26 cellular contexts compared by ENCODE assay signal in genomic region chr1:154151311-154151710, GRCh38. TPM values are rescaled to one million over a fixed set of nuclear protein-coding genes. Genes with fewer than 3 reads are reported as not detected.
A peak's percentile ranks its signal among the peaks of the same experiment; 100 is the strongest.
DNase-seq lines count a peak whose midpoint lies in the region; TF ChIP-seq lines count a peak whose summit lies in the region.
"Had no signal": no experiment of that assay in that cellular context is flagged by ENCODE, and none has a peak within 500 bp of the region (broad histone marks: within the 10 kb centered on the region; RNA-seq: fewer than 3 reads in every experiment).

No MANE protein-coding gene starts in this region.

- TF ChIP-seq EP300 in transverse colon (IDR thresholded peaks at IDR 0.05; ENCODE audit: low read depth): no peak

- peaks cover 0 to 9% (median 0%) of the 10 kb centered on the region in 4 donors for H3K4me1 ChIP-seq in transverse colon
- H3K4me1 ChIP-seq: colonic mucosa, foreskin keratinocyte, SJCRH30 had no signal

- in situ Hi-C loops in astrocyte of the cerebellum (cut with HindIII; ENCODE audit: low sequenced_read_pairs): no loop called here
- in situ Hi-C loops in transverse colon (cut with MboI; ENCODE audit: low pct_ligation_motif_present in 1 of 4, low pct_unique_long_range_greater_than_20kb in 1 of 4, low sequenced_read_pairs in 3 of 4): no loop called here
- in situ Hi-C loops in brain microvascular endothelial cell (cut with HindIII; ENCODE audit: low pct_ligation_motif_present, low sequenced_read_pairs): no loop called here

- intact Hi-C loops in transverse colon (cut with DNase I; ENCODE audit: low total_unique reads): no loop called here

- DNase-seq in HCEC 1CT (peak; percentile 36), astrocyte of the cerebellum (ENCODE audit: low read depth) (peak; percentile 5), fibroblast of pulmonary artery (ENCODE audit: low read depth) (peak; percentile 43), renal cortical epithelial cell (ENCODE audit: low read depth) (peak; percentile 33), LoVo (ENCODE audit: low spot score) (no peak), transverse colon (no peak), brain microvascular endothelial cell (no peak), NCI-H345 (lab: John Stamatoyannopoulos, UW) (no peak)
- DNase-seq: activated CD4-positive, CD25-positive, alpha-beta regulatory T cell treated with anti-CD3 and anti-CD28 coated beads, Interleukin-2, amount 50 U/mL, for 72 hours; activated naive CD4-positive, alpha-beta T cell treated with Interleukin-2 at 50 U/mL for 16 hours; activated T-cell treated with anti-CD3 and anti-CD28 coated beads, Interleukin-2, amount 50 U/mL, for 24 hours; body of pancreas; colonic mucosa; DND-41; foreskin keratinocyte; hippocampal formation; mucosa of descending colon; NCI-H2081; NK-92 treated with Interleukin-12 subunit alpha and Interleukin-12 subunit beta, amount 100 ng/mL, for 24 hours; psoas muscle; SJCRH30; T-helper 1 cell had no signal

- no peaks in the 10 kb centered on the region for H3K9me3 ChIP-seq in transverse colon
- H3K9me3 ChIP-seq: body of pancreas, colonic mucosa, mucosa of descending colon, psoas muscle, SJCRH30, thoracic aorta had no signal

- H3K4me3 ChIP-seq in astrocyte of the cerebellum (ENCODE audit: low read depth, low read length): no peak overlapping the region
- H3K4me3 ChIP-seq in fibroblast of pulmonary artery (replicated peaks; ENCODE audit: low read depth, low read length): no peak overlapping the region
- H3K4me3 ChIP-seq in transverse colon: no peak overlapping the region
- no peak overlapping the region for H3K4me3 ChIP-seq in brain microvascular endothelial cell (ENCODE audit: low read depth, low read length)
- H3K4me3 ChIP-seq: body of pancreas, colonic mucosa, mucosa of descending colon, psoas muscle, SJCRH30, smooth muscle cell, thoracic aorta had no signal

- H3K27ac ChIP-seq in transverse colon (no peak overlapping the region), brain microvascular endothelial cell (no peak overlapping the region)
- H3K27ac ChIP-seq: body of pancreas, colonic mucosa, foreskin keratinocyte, psoas muscle, SJCRH30 had no signal

- peaks cover 0 to 8% (median 0%) of the 10 kb centered on the region in 4 donors for H3K36me3 ChIP-seq in transverse colon
- peaks cover 21% of the 10 kb centered on the region for H3K36me3 ChIP-seq in brain microvascular endothelial cell (replicated peaks)
- H3K36me3 ChIP-seq: colonic mucosa, thoracic aorta had no signal

- H3K27me3 ChIP-seq in transverse colon (no peaks in the 10 kb centered on the region), brain microvascular endothelial cell (replicated peaks) (no peaks in the 10 kb centered on the region)
- H3K27me3 ChIP-seq: body of pancreas, colonic mucosa, foreskin keratinocyte, SJCRH30 had no signal

- TF ChIP-seq CTCF in astrocyte of the cerebellum (IDR thresholded peaks at IDR 0.05; ENCODE audit: low read depth, low read length, missing control alignments) (no peak), fibroblast of pulmonary artery (IDR thresholded peaks at IDR 0.05; ENCODE audit: low read length, missing control alignments) (no peak), transverse colon (IDR thresholded peaks at IDR 0.05) (no peak), brain microvascular endothelial cell (IDR thresholded peaks at IDR 0.05; ENCODE audit: low read depth, low read length, missing control alignments) (no peak)

- no peak for TF ChIP-seq POLR2A in transverse colon (IDR thresholded peaks at IDR 0.05)

RNA-seq across cellular contexts. Expression of gene NUP210L, which starts 3.6 kb away (rescaled TPM):
- total RNA-seq in renal cortical epithelial cell: 0.05 TPM in 1 of 2 replicates, not detected in the other
- total RNA-seq in transverse colon: not detected
- total RNA-seq: body of pancreas, foreskin keratinocyte had no signal

RNA-seq across cellular contexts. Expression of gene TPM3, which starts 40.6 kb away (rescaled TPM):
- total RNA-seq in renal cortical epithelial cell (654 and 806 TPM in 2 replicates), transverse colon (100 to 1,000 TPM; 208 to 434 (median 324) TPM)

RNA-seq across cellular contexts. Expression of gene CFAP141, which starts 54.8 kb away (rescaled TPM):
- total RNA-seq in renal cortical epithelial cell (not detected in 2 replicates), transverse colon (not detected)
- total RNA-seq: body of pancreas, colonic mucosa, foreskin keratinocyte, lower leg skin, mucosa of descending colon, NCI-H460, psoas muscle, SJCRH30, smooth muscle cell, thoracic aorta had no signal

Comparison
In these comparisons a context has a peak if more than half of its experiments do, and no peak if none do; other contexts are left out.
1. DNase-seq: peak in HCEC 1CT (single experiment), astrocyte of the cerebellum (single experiment), fibroblast of pulmonary artery (single experiment) and renal cortical epithelial cell (single experiment); none in LoVo (single experiment), transverse colon (single experiment), brain microvascular endothelial cell (single experiment) and NCI-H345 (single experiment).